In the genomic region with DNA sequence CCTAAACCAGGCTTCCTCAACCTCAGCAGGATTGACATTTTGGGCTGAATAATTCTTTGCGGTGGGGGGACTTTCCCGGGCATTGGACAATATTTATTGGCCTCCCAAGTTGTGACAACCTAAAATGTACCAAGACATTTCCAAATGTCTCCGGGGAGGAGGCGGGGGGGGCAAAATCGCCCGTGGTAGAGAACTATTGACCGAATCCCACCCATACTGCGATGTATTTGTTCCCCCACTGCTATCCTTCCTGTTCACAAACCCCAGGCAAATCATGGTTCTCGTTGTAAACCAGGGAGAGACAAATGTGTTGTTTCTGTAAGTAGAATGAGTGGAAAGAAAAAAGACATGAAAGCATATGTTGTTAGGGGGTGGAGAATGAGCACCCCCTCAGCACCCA, we compare ENCODE assay signal across 14 cellular contexts.
A peak's percentile ranks its signal among the peaks of the same experiment; 100 is the strongest.
DNase-seq lines count a peak whose midpoint lies in the region; TF ChIP-seq lines count a peak whose summit lies in the region.
"Had no signal": no experiment of that assay in that cellular context is flagged by ENCODE, and none has a peak within 500 bp of the region (broad histone marks: within the 10 kb centered on the region; RNA-seq: fewer than 3 reads in every experiment).

No MANE protein-coding gene starts in this region.

- H3K27me3 Mint-ChIP-seq in nephron (ENCODE audit: low read depth): peaks cover 55% of the 10 kb centered on the region

- no peaks in the 10 kb centered on the region for H3K36me3 Mint-ChIP-seq in nephron (ENCODE audit: low read depth)
- H3K36me3 Mint-ChIP-seq: activated CD8-positive, alpha-beta memory T cell treated with anti-CD3 and anti-CD28 coated beads, Interleukin-2, amount 10 ng/mL, durations not matched to agents 7 days and 5 days; CD14-positive monocyte had no signal

- H3K27me3 ChIP-seq in mammary epithelial cell (ENCODE audit: insufficient read depth, low read length) (peaks cover 2% of the 10 kb centered on the region), left ventricle myocardium inferior (ENCODE audit: low read depth) (peaks cover 66% of the 10 kb centered on the region)
- H3K27me3 ChIP-seq: esophagus muscularis mucosa had no signal

- H3K4me1 ChIP-seq in mammary epithelial cell (ENCODE audit: insufficient read depth, low read length): no peaks in the 10 kb centered on the region
- peaks cover 5% of the 10 kb centered on the region for H3K4me1 ChIP-seq in left ventricle myocardium inferior
- H3K4me1 ChIP-seq: psoas muscle had no signal

- H2AFZ ChIP-seq in mammary epithelial cell (ENCODE audit: low read depth, low read length): peak overlapping the region; percentile 18

- POLR2A ChIA-PET in RWPE1 (lab: Yijun Ruan, JAX; ENCODE audit: low non-redundant PET): no interaction called here

- no peak for TF ChIP-seq CTCF in mammary epithelial cell (conservative IDR thresholded peaks at IDR 0.05 in 1 of 2, IDR thresholded peaks at IDR 0.05 in 1 of 2; ENCODE audit: extremely low read depth in 1 of 2, insufficient read depth in 1 of 2, low read depth in 1 of 2, low read length in 2 of 2)
- no peak for TF ChIP-seq CTCF in nephron (IDR thresholded peaks at IDR 0.05; ENCODE audit: unreplicated experiment in 3 of 3)
- no peak for TF ChIP-seq CTCF in RWPE1 (conservative IDR thresholded peaks at IDR 0.05; ENCODE audit: low read depth)
- TF ChIP-seq CTCF in left ventricle myocardium inferior (IDR thresholded peaks at IDR 0.05; ENCODE audit: borderline replicate concordance): no peak

- H3K4me3 ChIP-seq in mammary epithelial cell (replicated peaks in 1 of 3; ENCODE audit: insufficient read depth in 1 of 3, low read depth in 2 of 3, low read length in 3 of 3): no peak overlapping the region
- no peak overlapping the region for H3K4me3 ChIP-seq in left ventricle myocardium inferior
- H3K4me3 ChIP-seq: psoas muscle had no signal

- H3K79me2 ChIP-seq in mammary epithelial cell (ENCODE audit: insufficient read depth, low read length): no peaks in the 10 kb centered on the region

- CTCF ChIA-PET in mammary epithelial cell (lab: Charles Lee; ENCODE audit: low non-redundant PET) (no interaction called here), RWPE1 (lab: Yijun Ruan, JAX) (interaction anchor here (0.6 to 1.6 kb wide), 8 partner anchors 10 to 1564 kb away, joined by 3 to 15 read pairs (median 5); no protein-coding TSS in a partner anchor)

- WGBS in mammary epithelial cell (ENCODE audit: low coverage, missing lambda C conversion rate): 12% methylated on average over 9 of the region's 9 CpGs

- H3K27ac ChIP-seq in mammary epithelial cell (ENCODE audit: insufficient read depth, low read depth, low read length) (no peak overlapping the region), RWPE1 (no peak overlapping the region), left ventricle myocardium inferior (replicated peaks) (no peak overlapping the region)
- H3K27ac ChIP-seq: HL-60, psoas muscle had no signal

- in situ Hi-C loops in mammary epithelial cell (cut with MboI; ENCODE audit: low sequenced_read_pairs in 2 of 2): no loop called here

- H3K9ac ChIP-seq in mammary epithelial cell (ENCODE audit: insufficient read depth, low read length): no peak overlapping the region

- no peaks in the 10 kb centered on the region for H4K20me1 ChIP-seq in mammary epithelial cell (ENCODE audit: insufficient read depth, low read length)

- H3K36me3 ChIP-seq in mammary epithelial cell (ENCODE audit: insufficient read depth, low read length): no peaks in the 10 kb centered on the region
- H3K36me3 ChIP-seq in left ventricle myocardium inferior: no peaks in the 10 kb centered on the region
- H3K36me3 ChIP-seq: esophagus muscularis mucosa had no signal

- H3K4me1 Mint-ChIP-seq in nephron: peaks cover 38% of the 10 kb centered on the region
- H3K4me1 Mint-ChIP-seq: activated T-helper 17 cell treated with anti-CD3 and anti-CD28 coated beads, Interleukin-2, amount 50 U/mL, for 72 hours had no signal

- DNase-seq in NCI-H82 (lab: John Stamatoyannopoulos, UW): peak; percentile 32
- DNase-seq in NCI-H82 treated with DMSO at 0.1 percent for 48 hours (lab: John Stamatoyannopoulos, UW; ENCODE audit: unreplicated experiment): no peak
- DNase-seq in mammary epithelial cell: no peak
- no peak for DNase-seq in RKO (ENCODE audit: low spot score)
- no peak for DNase-seq in posterior cingulate gyrus
- no peak for DNase-seq in RWPE1 (ENCODE audit: low spot score)
- no peak for DNase-seq in left ventricle myocardium inferior

- dilution Hi-C loops in mammary epithelial cell (cut with HindIII; ENCODE audit: low sequenced_read_pairs): no loop called here

- BruUV-seq in mammary epithelial cell (replicated peaks; lab: Mats Ljungman, UMichigan): no TSS peak

- no peaks in the 10 kb centered on the region for H3K9me3 Mint-ChIP-seq in nephron
- H3K9me3 Mint-ChIP-seq: activated T-helper 17 cell treated with anti-CD3 and anti-CD28 coated beads, Interleukin-2, amount 50 U/mL, for 72 hours; CD14-positive monocyte had no signal

- peak overlapping the region in 2 of 3 experiments; percentile 3 to 47 for H3K27ac Mint-ChIP-seq in nephron
- H3K27ac Mint-ChIP-seq: activated CD8-positive, alpha-beta memory T cell treated with anti-CD3 and anti-CD28 coated beads, Interleukin-2, amount 10 ng/mL, durations not matched to agents 7 days and 5 days; activated T-helper 17 cell treated with anti-CD3 and anti-CD28 coated beads, Interleukin-2, amount 50 U/mL, for 72 hours had no signal

- H3K9me3 ChIP-seq in mammary epithelial cell (replicated peaks; ENCODE audit: insufficient read depth, low read length) (no peaks in the 10 kb centered on the region), left ventricle myocardium inferior (replicated peaks) (no peaks in the 10 kb centered on the region)
- H3K9me3 ChIP-seq: esophagus muscularis mucosa, psoas muscle had no signal

- H3K4me2 ChIP-seq in mammary epithelial cell (ENCODE audit: insufficient read depth, low read depth, low read length): no peak overlapping the region

- peak overlapping the region; percentile 51 to 74 (median 62) for H3K4me3 Mint-ChIP-seq in nephron
- H3K4me3 Mint-ChIP-seq: activated CD8-positive, alpha-beta memory T cell treated with anti-CD3 and anti-CD28 coated beads, Interleukin-2, amount 10 ng/mL, durations not matched to agents 7 days and 5 days; activated T-helper 17 cell treated with anti-CD3 and anti-CD28 coated beads, Interleukin-2, amount 50 U/mL, for 72 hours had no signal

- intact Hi-C loops in mammary epithelial cell (cut with micrococcal nuclease): loop anchor here (1.0 to 5.0 kb wide), 6 partner anchors 70 to 795 kb away; no protein-coding TSS in a partner anchor
- intact Hi-C loops in posterior cingulate gyrus (cut with DNase I): no loop called here
- intact Hi-C loops in left ventricle myocardium inferior (cut with micrococcal nuclease): no loop called here
